In genomic region chr3:143576568-143577270, GRCh38 we compare ENCODE assay signal across 24 cellular contexts.
DNase-seq lines count a peak whose midpoint lies in the region; ATAC-seq, FAIRE-seq and TF ChIP-seq lines count a peak whose summit lies in the region.
"Had no signal": no experiment of that assay in that cellular context is flagged by ENCODE, and none has a peak within 500 bp of the region (broad histone marks: within the 10 kb centered on the region; RNA-seq: fewer than 3 reads in every experiment).

No MANE protein-coding gene starts in this region.

- no peak for FAIRE-seq in GM12891 (lab: Jason Lieb, UNC)
- FAIRE-seq: A549, GM12892, GM19239 had no signal

- peak overlapping the region; percentile 43; the same call in 1 of the 2 replicates for H3K27ac ChIP-seq in C4-2B
- H3K27ac ChIP-seq in VCaP: peak overlapping the region; percentile 26; the same call in 1 of the 2 replicates
- H3K27ac ChIP-seq: A549 had no signal

- ATAC-seq in HG03571 (IDR thresholded peaks at IDR 0.05; ENCODE audit: unreplicated experiment): no peak
- ATAC-seq: A549, GM23338 had no signal

- DNase-seq in dermis microvascular lymphatic vessel endothelial cell (ENCODE audit: low read depth in 2 of 2): peak; percentile 28 to 70
- peak; percentile 57 to 66 for DNase-seq in lung microvascular endothelial cell (ENCODE audit: low read depth in 2 of 2)
- DNase-seq in HCEC 1CT: no peak
- no peak for DNase-seq in SHP77 treated with DMSO at 0.1 percent for 48 hours (lab: John Stamatoyannopoulos, UW)
- DNase-seq in GM12891 (ENCODE audit: insufficient read length, low spot score): no peak
- DNase-seq: 8988T; ACHN; AML-193; BE2C; Calu3; CD4-positive, alpha-beta memory T cell; COR-L47; DMS53; DMS79 treated with DMSO at 0.1 percent for 48 hours; GF-D8; H9; HFFc6 had no signal

- TF ChIP-seq CTCF in C4-2B (conservative IDR thresholded peaks at IDR 0.05) (no peak), VCaP (conservative IDR thresholded peaks at IDR 0.05) (no peak)

- TF ChIP-seq POLR2A in GM12891 (IDR thresholded peaks at IDR 0.05; ENCODE audit: low read depth, low read length): no peak

TF ChIP-seq in GM12891, 5 proteins besides CTCF, POLR2A, EP300 and RAD21:
- TF ChIP-seq PAX5 (IDR thresholded peaks at IDR 0.05; ENCODE audit: insufficient read depth, low read length, severe bottlenecking) (no peak), TAF1 (IDR thresholded peaks at IDR 0.05; ENCODE audit: low read depth, low read length) (no peak), POU2F2 (IDR thresholded peaks at IDR 0.05; ENCODE audit: low read depth, low read length) (no peak), SPI1 (IDR thresholded peaks at IDR 0.05; ENCODE audit: low read depth, low read length) (no peak), POLR2AphosphoS5 (IDR thresholded peaks at IDR 0.05; ENCODE audit: low read depth, low read length) (no peak)

Comparison
In these comparisons a context has a peak if more than half of its experiments do, and no peak if none do; other contexts are left out.
1. DNase-seq: peak in dermis microvascular lymphatic vessel endothelial cell (2 of 2) and lung microvascular endothelial cell (2 of 2); none in HCEC 1CT (single experiment), SHP77 treated with DMSO at 0.1 percent for 48 hours (single experiment) and GM12891 (single experiment).